Comparison of ENCODE assay signal across 18 cellular contexts in genomic region chr2:177537241-177537640, GRCh38.
DNase-seq lines count a peak whose midpoint lies in the region; ATAC-seq, FAIRE-seq and TF ChIP-seq lines count a peak whose summit lies in the region.
"Had no signal": no experiment of that assay in that cellular context is flagged by ENCODE, and none has a peak within 500 bp of the region (broad histone marks: within the 10 kb centered on the region; RNA-seq: fewer than 3 reads in every experiment).

No MANE protein-coding gene starts in this region.

- H3K4me1 Mint-ChIP-seq in endodermal cell (peaks cover 29% of the 10 kb centered on the region), mesothelial cell of epicardium (peaks cover 36% of the 10 kb centered on the region)
- H3K4me1 Mint-ChIP-seq: IgD-negative memory B cell had no signal

- H3K4me1 ChIP-seq in OCI-LY3 (ENCODE audit: low read length) (peaks cover 34% of the 10 kb centered on the region), endodermal cell (ENCODE audit: control insufficient read depth, insufficient read depth, low read length) (peaks cover 7% of the 10 kb centered on the region)
- H3K4me1 ChIP-seq: BLaER1 treated with 17β-estradiol and CSF1 and Interleukin-3, amounts not matched to agents 10 nM and 100 nM had no signal

- H3K36me3 Mint-ChIP-seq in endodermal cell (ENCODE audit: low read depth) (peaks cover 11% of the 10 kb centered on the region), mesothelial cell of epicardium (peaks cover 10% of the 10 kb centered on the region)
- H3K36me3 Mint-ChIP-seq: IgD-negative memory B cell had no signal

- WGBS in endodermal cell (ENCODE audit: insufficient coverage in 1 of 2, insufficient read length in 1 of 2), 2 experiments, result 92 to 100% methylated on average over 1 of the region's 2 CpGs

- no peak for DNase-seq in endodermal cell
- no peak for DNase-seq in mesothelial cell of epicardium (ENCODE audit: low spot score in 2 of 2, unreplicated experiment in 2 of 2)
- no peak for DNase-seq in cortex of kidney (lab: John Stamatoyannopoulos, UW)
- no peak for DNase-seq in GM19240 (ENCODE audit: insufficient read length, low spot score)
- no peak for DNase-seq in head of caudate nucleus
- DNase-seq: Calu3; CD8-positive, alpha-beta T cell; DMS79 treated with DMSO at 0.1 percent for 48 hours; GF-D8; GOT3; H9 had no signal

- no peaks in the 10 kb centered on the region for H3K79me2 ChIP-seq in OCI-LY3 (ENCODE audit: low read length)

- H3K9ac ChIP-seq in OCI-LY3 (ENCODE audit: low read length), result no peak overlapping the region
- no peak overlapping the region for H3K9ac ChIP-seq in endodermal cell (ENCODE audit: extremely low read depth, low read length, poor library complexity, severe bottlenecking)
- H3K9ac ChIP-seq: BLaER1 treated with 17β-estradiol and CSF1 and Interleukin-3, amounts not matched to agents 10 nM and 100 nM had no signal

- H3K27me3 ChIP-seq in OCI-LY3 (ENCODE audit: low read depth, low read length), result no peaks in the 10 kb centered on the region
- no peaks in the 10 kb centered on the region for H3K27me3 ChIP-seq in endodermal cell (ENCODE audit: control insufficient read depth, insufficient read depth, low read length, poor library complexity, severe bottlenecking)
- H3K27me3 ChIP-seq: BLaER1 treated with 17β-estradiol and CSF1 and Interleukin-3, amounts not matched to agents 10 nM and 100 nM had no signal

- H2AFZ ChIP-seq in OCI-LY3 (ENCODE audit: low read depth, low read length), result no peak overlapping the region

- intact Hi-C loops in head of caudate nucleus (cut with DNase I), result no loop called here

- no peak overlapping the region for H3K4me3 Mint-ChIP-seq in endodermal cell
- H3K4me3 Mint-ChIP-seq in mesothelial cell of epicardium, result no peak overlapping the region
- H3K4me3 Mint-ChIP-seq: CD8-positive, alpha-beta T cell; H9; IgD-negative memory B cell had no signal

- H3K4me3 ChIP-seq in OCI-LY3 (ENCODE audit: low read length), result no peak overlapping the region
- H3K4me3 ChIP-seq in endodermal cell (ENCODE audit: low read length), result no peak overlapping the region
- H3K4me3 ChIP-seq: BLaER1 treated with 17β-estradiol and CSF1 and Interleukin-3, amounts not matched to agents 10 nM and 100 nM had no signal

- peak; percentile 19 for FAIRE-seq in A204.1 (lab: Jason Lieb, UNC)
- FAIRE-seq: HepG2 had no signal

- no peaks in the 10 kb centered on the region for H4K20me1 ChIP-seq in OCI-LY3 (ENCODE audit: insufficient read depth, low read length)
- H4K20me1 ChIP-seq: BLaER1 treated with 17β-estradiol and CSF1 and Interleukin-3, amounts not matched to agents 10 nM and 100 nM had no signal

- H3K36me3 ChIP-seq in OCI-LY3 (replicated peaks; ENCODE audit: low read depth, low read length) (no peaks in the 10 kb centered on the region), endodermal cell (ENCODE audit: control insufficient read depth, insufficient read depth, low read length) (peaks cover 28% of the 10 kb centered on the region)

- H3K27ac Mint-ChIP-seq in endodermal cell (peak overlapping the region; percentile 68), mesothelial cell of epicardium (peak overlapping the region; percentile 45)
- H3K27ac Mint-ChIP-seq: CD8-positive, alpha-beta T cell; H9; IgD-negative memory B cell had no signal

- no peak overlapping the region for H3K27ac ChIP-seq in OCI-LY3 (ENCODE audit: low read length)
- H3K27ac ChIP-seq in endodermal cell (ENCODE audit: low read depth, low read length), result no peak overlapping the region
- H3K27ac ChIP-seq: 22Rv1; BLaER1 treated with 17β-estradiol and CSF1 and Interleukin-3, amounts not matched to agents 10 nM and 100 nM had no signal

- H3K9me3 Mint-ChIP-seq in endodermal cell, result no peaks in the 10 kb centered on the region
- no peaks in the 10 kb centered on the region for H3K9me3 Mint-ChIP-seq in mesothelial cell of epicardium
- H3K9me3 Mint-ChIP-seq: CD8-positive, alpha-beta T cell; H9; IgD-negative memory B cell had no signal

- H3K27me3 Mint-ChIP-seq in endodermal cell (ENCODE audit: insufficient read depth) (no peaks in the 10 kb centered on the region), mesothelial cell of epicardium (ENCODE audit: low read depth) (no peaks in the 10 kb centered on the region)
- H3K27me3 Mint-ChIP-seq: IgD-negative memory B cell had no signal

- no peak for TF ChIP-seq CTCF in OCI-LY3 (IDR thresholded peaks at IDR 0.05; ENCODE audit: low read depth, low read length)
- TF ChIP-seq CTCF in endodermal cell (conservative IDR thresholded peaks at IDR 0.05), result no peak
- TF ChIP-seq CTCF in mesothelial cell of epicardium (IDR thresholded peaks at IDR 0.05; ENCODE audit: unreplicated experiment), result no peak

- peak overlapping the region; percentile 15 for H3K4me2 ChIP-seq in OCI-LY3 (ENCODE audit: low read length)
- H3K4me2 ChIP-seq: BLaER1 treated with 17β-estradiol and CSF1 and Interleukin-3, amounts not matched to agents 10 nM and 100 nM had no signal

- no peaks in the 10 kb centered on the region for H3K9me3 ChIP-seq in OCI-LY3 (ENCODE audit: insufficient read depth, low read length)
- H3K9me3 ChIP-seq in endodermal cell (ENCODE audit: control insufficient read depth, low read length), result no peaks in the 10 kb centered on the region
- H3K9me3 ChIP-seq: BLaER1 treated with 17β-estradiol and CSF1 and Interleukin-3, amounts not matched to agents 10 nM and 100 nM had no signal

- ATAC-seq in GM21390 (IDR thresholded peaks at IDR 0.05; ENCODE audit: unreplicated experiment), result no peak
- ATAC-seq: CD8-positive, alpha-beta T cell; HepG2 had no signal
